8 cellular contexts compared by ENCODE assay signal in genomic region chr5:172764861-172765765, GRCh38. TPM values are rescaled to one million over a fixed set of nuclear protein-coding genes. Genes with fewer than 3 reads are reported as not detected.
DNase-seq lines count a peak whose midpoint lies in the region; ATAC-seq and TF ChIP-seq lines count a peak whose summit lies in the region.

No MANE protein-coding gene starts in this region.

- peak overlapping the region; percentile 92 for H3K27ac ChIP-seq in osteoblast (ENCODE audit: low read depth, low read length)
- peak overlapping the region; percentile 99 for H3K27ac ChIP-seq in thoracic aorta

- DNase-seq in GM10266 (ENCODE audit: extremely low spot score) (peak; percentile 97), NCI-H1092 treated with DMSO at 0.1 percent for 48 hours (lab: John Stamatoyannopoulos, UW) (peak; percentile 85), glutamatergic neuron (peak; percentile 90), osteoblast (ENCODE audit: insufficient read length, low spot score, missing footprints) (peak; percentile 99), thoracic aorta (ENCODE audit: low spot score) (peak; percentile 99)

- H3K27me3 ChIP-seq in osteoblast (ENCODE audit: insufficient read depth, low read length) (no peaks in the 10 kb centered on the region), thoracic aorta (replicated peaks; ENCODE audit: insufficient read depth) (no peaks in the 10 kb centered on the region)

- H3K9me3 ChIP-seq in osteoblast (ENCODE audit: low read depth, low read length) (no peaks in the 10 kb centered on the region), thoracic aorta (peaks cover 2% of the 10 kb centered on the region)

- H3K4me3 Mint-ChIP-seq in activated naive CD8-positive, alpha-beta T cell: peak overlapping the region; percentile 84
- peak overlapping the region; percentile 96 for H3K4me3 Mint-ChIP-seq in glutamatergic neuron (ENCODE audit: unreplicated experiment)

- ATAC-seq in HG02623 (IDR thresholded peaks at IDR 0.05; ENCODE audit: unreplicated experiment) (peak; percentile 79), SK-N-SH treated with all-trans-retinoic acid at 6 μM for 48 hours (peak; percentile 65), thoracic aorta (ENCODE audit: insufficient number of reproducible peaks, low FRiP score, low read depth) (peak; percentile 52)

- H3K9me3 Mint-ChIP-seq in activated naive CD8-positive, alpha-beta T cell (ENCODE audit: low read depth): peaks cover 2% of the 10 kb centered on the region
- H3K9me3 Mint-ChIP-seq in glutamatergic neuron (ENCODE audit: unreplicated experiment): peaks cover 9% of the 10 kb centered on the region

- H3K36me3 ChIP-seq in osteoblast (ENCODE audit: insufficient read depth, low read length) (peaks cover 28% of the 10 kb centered on the region), thoracic aorta (peaks cover 28% of the 10 kb centered on the region)

- H4K20me1 ChIP-seq in osteoblast (ENCODE audit: insufficient read depth, low read length): peaks cover 25% of the 10 kb centered on the region

- peaks cover 55% of the 10 kb centered on the region for H3K4me1 Mint-ChIP-seq in activated naive CD8-positive, alpha-beta T cell (ENCODE audit: low read depth)
- H3K4me1 Mint-ChIP-seq in glutamatergic neuron (ENCODE audit: low read depth, unreplicated experiment): peaks cover 34% of the 10 kb centered on the region

- TF ChIP-seq CTCF in GM10266 (IDR thresholded peaks at IDR 0.05; ENCODE audit: control insufficient read depth, insufficient read depth, low read depth, missing control alignments) (no peak), glutamatergic neuron (IDR thresholded peaks at IDR 0.05; ENCODE audit: partially characterized antibody, unreplicated experiment) (no peak), osteoblast (IDR thresholded peaks at IDR 0.05; ENCODE audit: extremely low read depth, low read depth, low read length) (no peak), thoracic aorta (IDR thresholded peaks at IDR 0.05) (no peak)

- peaks cover 27% of the 10 kb centered on the region for H3K79me2 ChIP-seq in osteoblast (ENCODE audit: insufficient read depth, low read length)

- peaks cover 5% of the 10 kb centered on the region for H3K36me3 Mint-ChIP-seq in activated naive CD8-positive, alpha-beta T cell
- no peaks in the 10 kb centered on the region for H3K36me3 Mint-ChIP-seq in glutamatergic neuron (ENCODE audit: unreplicated experiment)

- H3K27ac Mint-ChIP-seq in activated naive CD8-positive, alpha-beta T cell: peak overlapping the region; percentile 74
- peak overlapping the region; percentile 99 for H3K27ac Mint-ChIP-seq in glutamatergic neuron (ENCODE audit: unreplicated experiment)

- no peaks in the 10 kb centered on the region for H3K27me3 Mint-ChIP-seq in activated naive CD8-positive, alpha-beta T cell
- H3K27me3 Mint-ChIP-seq in glutamatergic neuron (ENCODE audit: unreplicated experiment): peaks cover 4% of the 10 kb centered on the region

- H3K4me3 ChIP-seq in osteoblast (ENCODE audit: insufficient read depth, low read length) (peak overlapping the region; percentile 59), thoracic aorta (peak overlapping the region; percentile 84)

- H2AFZ ChIP-seq in osteoblast (ENCODE audit: low read length): no peak overlapping the region

- H3K4me2 ChIP-seq in osteoblast (ENCODE audit: insufficient read depth, low read length): peak overlapping the region; percentile 94

- H3K4me1 ChIP-seq in osteoblast (ENCODE audit: insufficient read depth, low read length) (peaks cover 24% of the 10 kb centered on the region), thoracic aorta (ENCODE audit: control insufficient read depth in 1 of 2, low read depth in 2 of 2) (peaks cover 4 to 12% of the 10 kb centered on the region in 2 donors)

TF ChIP-seq in SK-N-SH treated with all-trans-retinoic acid at 6 μM for 48 hours, 23 proteins besides CTCF, POLR2A, EP300 and RAD21 (continues in another document):
- no peak for TF ChIP-seq TOX (CRISPR knock-in tag; IDR thresholded peaks at IDR 0.05; ENCODE audit: borderline replicate concordance)
- no peak for TF ChIP-seq PPARA (CRISPR knock-in tag; IDR thresholded peaks at IDR 0.05; ENCODE audit: borderline replicate concordance)
- TF ChIP-seq ARNTL (CRISPR knock-in tag; IDR thresholded peaks at IDR 0.05; ENCODE audit: borderline replicate concordance, low read depth): no peak
- TF ChIP-seq RARB (CRISPR knock-in tag; IDR thresholded peaks at IDR 0.05): peak; percentile 41; the same call in 1 of the 2 replicates
- no peak for TF ChIP-seq BACH2 (CRISPR knock-in tag; IDR thresholded peaks at IDR 0.05; ENCODE audit: borderline replicate concordance)
- 0 out of 2 replicates have a peak, but pooled peaks have one; percentile 14 for TF ChIP-seq GLIS3 (CRISPR knock-in tag; IDR thresholded peaks at IDR 0.05)
- no peak for TF ChIP-seq ZNF565 (CRISPR knock-in tag; conservative IDR thresholded peaks at IDR 0.05; ENCODE audit: low read depth)
- TF ChIP-seq PATZ1 (CRISPR knock-in tag; IDR thresholded peaks at IDR 0.05; ENCODE audit: borderline replicate concordance): peak; percentile 33; the same call in 1 of the 2 replicates
- TF ChIP-seq ZFP3 (CRISPR knock-in tag; IDR thresholded peaks at IDR 0.05): 0 out of 2 replicates have a peak, but pooled peaks have one; percentile 15
- no peak for TF ChIP-seq ZNF8 (CRISPR knock-in tag; IDR thresholded peaks at IDR 0.05)
- TF ChIP-seq, protein P1, sequence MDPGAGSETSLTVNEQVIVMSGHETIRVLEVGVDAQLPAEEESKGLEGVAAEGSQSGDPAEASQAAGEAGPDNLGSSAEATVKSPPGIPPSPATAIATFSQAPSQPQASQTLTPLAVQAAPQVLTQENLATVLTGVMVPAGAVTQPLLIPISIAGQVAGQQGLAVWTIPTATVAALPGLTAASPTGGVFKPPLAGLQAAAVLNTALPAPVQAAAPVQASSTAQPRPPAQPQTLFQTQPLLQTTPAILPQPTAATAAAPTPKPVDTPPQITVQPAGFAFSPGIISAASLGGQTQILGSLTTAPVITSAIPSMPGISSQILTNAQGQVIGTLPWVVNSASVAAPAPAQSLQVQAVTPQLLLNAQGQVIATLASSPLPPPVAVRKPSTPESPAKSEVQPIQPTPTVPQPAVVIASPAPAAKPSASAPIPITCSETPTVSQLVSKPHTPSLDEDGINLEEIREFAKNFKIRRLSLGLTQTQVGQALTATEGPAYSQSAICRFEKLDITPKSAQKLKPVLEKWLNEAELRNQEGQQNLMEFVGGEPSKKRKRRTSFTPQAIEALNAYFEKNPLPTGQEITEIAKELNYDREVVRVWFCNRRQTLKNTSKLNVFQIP (CRISPR knock-in tag; IDR thresholded peaks at IDR 0.05; ENCODE audit: borderline replicate concordance, low read depth): no peak
- no peak for TF ChIP-seq ESRRG (CRISPR knock-in tag; IDR thresholded peaks at IDR 0.05)
- TF ChIP-seq TSHZ2 (CRISPR knock-in tag; IDR thresholded peaks at IDR 0.05): peak; percentile 66; the same call in 1 of the 2 replicates
- no peak; the same call in 1 of the 2 replicates for TF ChIP-seq ISL1 (CRISPR knock-in tag; IDR thresholded peaks at IDR 0.05)
- 0 out of 2 replicates have a peak, but pooled peaks have one; percentile 69 for TF ChIP-seq CSDC2 (CRISPR knock-in tag; IDR thresholded peaks at IDR 0.05)
- no peak; the same call in 1 of the 2 replicates for TF ChIP-seq TCF4 (CRISPR knock-in tag; IDR thresholded peaks at IDR 0.05; ENCODE audit: borderline replicate concordance)
- TF ChIP-seq OSR1 (CRISPR knock-in tag; IDR thresholded peaks at IDR 0.05): no peak
- no peak for TF ChIP-seq ZC3H10 (CRISPR knock-in tag; IDR thresholded peaks at IDR 0.05)

RNA-seq across cellular contexts. Expression of gene DUSP1, which starts 5.9 kb away (rescaled TPM):
- total RNA-seq in glutamatergic neuron (ENCODE audit: unreplicated experiment) (91.7 TPM), osteoblast (69.2 and 74.6 TPM in 2 replicates), thoracic aorta (1,000 to 10,000 TPM in 1 of 2 donors, 100 to 1,000 TPM in 1; 813 to 3,699 TPM)

Comparison
In these comparisons a context has a peak if more than half of its experiments do, and no peak if none do; other contexts are left out.
1. Peak in every context shown above with its lines: DNase-seq, ATAC-seq, H3K4me3 ChIP-seq and H3K27ac ChIP-seq.